25 cellular contexts compared by ENCODE assay signal in the genomic region with DNA sequence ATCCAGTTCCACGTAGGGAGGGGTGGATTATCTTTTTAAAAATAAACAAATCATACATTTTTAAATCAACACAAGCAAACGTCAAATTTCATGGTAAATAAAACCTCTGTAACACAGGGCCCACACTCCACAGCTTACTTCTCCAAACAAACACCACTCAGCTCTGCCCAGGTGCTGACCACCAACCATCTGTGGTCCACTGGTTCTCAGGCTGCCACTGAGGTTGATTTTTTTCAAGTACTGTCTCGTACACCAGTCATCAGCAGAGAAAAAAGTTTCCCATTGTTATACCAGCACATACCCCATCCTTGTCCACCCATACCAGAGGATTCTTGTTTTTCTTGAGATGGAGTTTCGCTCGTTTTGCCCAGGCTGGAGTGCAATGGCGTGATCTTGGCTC.
"Had no signal": no experiment of that assay in that cellular context is flagged by ENCODE, and none has a peak within 500 bp of the region (broad histone marks: within the 10 kb centered on the region; RNA-seq: fewer than 3 reads in every experiment).

No MANE protein-coding gene starts in this region.

- H3K9me3 Mint-ChIP-seq: dendritic cell treated with granulocyte-macrophage colony-stimulating factor and Interleukin-4, amounts not matched to agents 40 ng/mL and 50 ng/mL, for 4 days; effector memory CD8-positive, alpha-beta T cell; memory B cell; nephron had no signal

- ATAC-seq: effector memory CD8-positive, alpha-beta T cell; gastrocnemius medialis; left cardiac atrium; lower lobe of right lung; psoas muscle; right lobe of liver had no signal

- H3K4me3 Mint-ChIP-seq: dendritic cell treated with granulocyte-macrophage colony-stimulating factor and Interleukin-4, amounts not matched to agents 40 ng/mL and 50 ng/mL, for 4 days; effector memory CD8-positive, alpha-beta T cell; memory B cell; mesothelial cell of epicardium; nephron had no signal

- H3K9ac ChIP-seq: parathyroid adenoma had no signal

- H3K4me1 ChIP-seq: parathyroid adenoma, right lobe of liver had no signal

- H3K9me3 ChIP-seq: esophagus muscularis mucosa, gastrocnemius medialis, left ventricle myocardium inferior, lower lobe of right lung, psoas muscle, right lobe of liver, spleen, stomach, thoracic aorta, transverse colon had no signal

- H3K27ac ChIP-seq: epithelial cell of prostate, esophagus muscularis mucosa, gastrocnemius medialis, left ventricle myocardium inferior, lower lobe of right lung, parathyroid adenoma, psoas muscle, right lobe of liver, thoracic aorta, transverse colon had no signal

- H2AFZ ChIP-seq: parathyroid adenoma had no signal

- DNase-seq: effector memory CD8-positive, alpha-beta T cell; gastrocnemius medialis; kidney; left cardiac atrium; left ventricle myocardium inferior; lower lobe of right lung; psoas muscle; retina; right lobe of liver; spleen; stimulated activated CD4-positive, alpha-beta T cell treated with anti-CD3 and anti-CD28 coated beads, Interleukin-15, amount 100 ng/mL, for 24 hours; stimulated activated CD4-positive, alpha-beta T cell treated with anti-CD3 and anti-CD28 coated beads, Interleukin-1b, Interleukin-23, amount 100 ng/mL, for 48 hours; stimulated activated CD4-positive, alpha-beta T cell treated with anti-CD3 and anti-CD28 coated beads, Interleukin-4, amount 100 ng/mL, for 4 hours; stimulated activated naive CD4-positive, alpha-beta T cell; stomach; substantia nigra; transverse colon had no signal

- H3K27me3 Mint-ChIP-seq: dendritic cell treated with granulocyte-macrophage colony-stimulating factor and Interleukin-4, amounts not matched to agents 40 ng/mL and 50 ng/mL, for 4 days; effector memory CD8-positive, alpha-beta T cell; memory B cell had no signal

- H3K27me3 ChIP-seq: esophagus muscularis mucosa, gastrocnemius medialis, right lobe of liver, spleen, stomach, transverse colon had no signal

- H3K27ac Mint-ChIP-seq: dendritic cell treated with granulocyte-macrophage colony-stimulating factor and Interleukin-4, amounts not matched to agents 40 ng/mL and 50 ng/mL, for 4 days had no signal

- H3K4me3 ChIP-seq: esophagus muscularis mucosa, gastrocnemius medialis, left ventricle myocardium inferior, lower lobe of right lung, psoas muscle, right lobe of liver, spleen, stomach, thoracic aorta, transverse colon had no signal

- H3K36me3 ChIP-seq: esophagus muscularis mucosa, gastrocnemius medialis, left ventricle myocardium inferior, lower lobe of right lung, right lobe of liver, thoracic aorta, transverse colon had no signal
